Comparison of ENCODE assay signal across 11 cellular contexts in the genomic region with DNA sequence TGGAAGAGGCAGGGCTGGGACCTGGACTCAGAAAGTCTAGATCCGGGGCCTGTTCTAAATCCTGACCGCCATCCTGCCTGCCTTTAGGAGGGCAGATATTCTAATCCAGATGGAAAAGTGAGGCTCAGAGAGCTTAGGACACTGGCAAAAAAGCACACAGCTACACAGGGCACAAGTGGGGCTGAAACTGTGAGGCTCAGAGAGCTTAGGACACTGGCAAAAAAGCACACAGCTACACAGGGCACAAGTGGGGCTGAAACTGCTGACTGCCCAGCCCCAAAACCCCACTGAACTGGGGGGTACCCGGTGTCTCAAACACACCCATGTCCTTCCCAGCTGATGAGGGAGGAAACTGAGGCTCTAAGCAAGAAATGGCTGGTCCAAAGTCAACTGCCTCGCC. TPM values are rescaled to one million over a fixed set of nuclear protein-coding genes. Genes with fewer than 3 reads are reported as not detected.
DNase-seq lines count a peak whose midpoint lies in the region; ATAC-seq and TF ChIP-seq lines count a peak whose summit lies in the region.
"Had no signal": no experiment of that assay in that cellular context is flagged by ENCODE, and none has a peak within 500 bp of the region (broad histone marks: within the 10 kb centered on the region; RNA-seq: fewer than 3 reads in every experiment).

No MANE protein-coding gene starts in this region.

- no peak for ATAC-seq in Right ventricle myocardium superior (ENCODE audit: poor library complexity)
- ATAC-seq in left ventricle myocardium superior: no peak
- no peak for ATAC-seq in lower lobe of right lung
- ATAC-seq in upper lobe of left lung (ENCODE audit: low FRiP score in 2 of 2): no peak

- peaks cover 8% of the 10 kb centered on the region for H3K36me3 ChIP-seq in brain microvascular endothelial cell (replicated peaks)
- H3K36me3 ChIP-seq in lower lobe of right lung: peaks cover 29% of the 10 kb centered on the region
- H3K36me3 ChIP-seq in upper lobe of left lung: peaks cover 6 to 21% (median 13%) of the 10 kb centered on the region in 4 donors

- H3K27ac ChIP-seq in brain microvascular endothelial cell (no peak overlapping the region), lower lobe of right lung (peak overlapping the region; percentile 99), upper lobe of left lung (peak overlapping the region; percentile 94 to 100 (median 99))

- TF ChIP-seq POLR2A in upper lobe of left lung (IDR thresholded peaks at IDR 0.05): no peak

- intact Hi-C loops in Right ventricle myocardium superior (cut with DNase I): no loop called here
- intact Hi-C loops in left ventricle myocardium superior (cut with micrococcal nuclease): no loop called here
- intact Hi-C loops in lower lobe of right lung (cut with DNase I): no loop called here

- CTCF ChIA-PET in HEK293T (lab: Yijun Ruan, JAX): no interaction called here

- H3K27me3 ChIP-seq in brain microvascular endothelial cell (replicated peaks) (no peaks in the 10 kb centered on the region), lower lobe of right lung (ENCODE audit: low read depth) (no peaks in the 10 kb centered on the region), upper lobe of left lung (no peaks in the 10 kb centered on the region)

- H3K4me3 ChIP-seq in brain microvascular endothelial cell (ENCODE audit: low read depth, low read length) (peak overlapping the region; percentile 100), lower lobe of right lung (peak overlapping the region; percentile 89), upper lobe of left lung (peak overlapping the region in 3 of 4 donors; percentile 77 to 90 (median 81))

- no peak for TF ChIP-seq EP300 in upper lobe of left lung (IDR thresholded peaks at IDR 0.05)

- in situ Hi-C loops in brain microvascular endothelial cell (cut with HindIII; ENCODE audit: low pct_ligation_motif_present, low sequenced_read_pairs): no loop called here

- WGBS in upper lobe of left lung, 2 donors: 93 to 100% methylated on average over 3 of the region's 4 CpGs

- peak; percentile 30 for DNase-seq in Right ventricle myocardium superior
- DNase-seq in left ventricle myocardium superior: no peak
- DNase-seq in brain microvascular endothelial cell: no peak
- no peak for DNase-seq in lower lobe of right lung
- DNase-seq in upper lobe of left lung: no peak
- no peak for DNase-seq in HEK293T (ENCODE audit: extremely low spot score)
- no peak for DNase-seq in NCI-H526 (lab: John Stamatoyannopoulos, UW)
- DNase-seq in activated gamma-delta T cell treated with Interleukin-2 at 50 U/mL for 16 hours: no peak
- DNase-seq: activated CD4-positive, alpha-beta T cell treated with anti-CD3 and anti-CD28 coated beads for 1 hour; C1 segment of cervical spinal cord; NCI-H526 treated with DMSO at 0.1 percent for 48 hours had no signal

- TF ChIP-seq CTCF in brain microvascular endothelial cell (IDR thresholded peaks at IDR 0.05; ENCODE audit: low read depth, low read length, missing control alignments) (no peak), lower lobe of right lung (IDR thresholded peaks at IDR 0.05) (no peak), upper lobe of left lung (IDR thresholded peaks at IDR 0.05) (no peak)

- H3K9me3 ChIP-seq in lower lobe of right lung (no peaks in the 10 kb centered on the region), upper lobe of left lung (no peaks in the 10 kb centered on the region)

- POLR2A ChIA-PET in HEK293T (lab: Yijun Ruan, JAX): interaction anchor here (1.4 to 3.5 kb wide), 3 partner anchors 11 to 62 kb away, joined by 3 to 26 read pairs (median 14); partner anchors contain the start of gene FUZ

- H3K4me1 ChIP-seq in lower lobe of right lung (peaks cover 32% of the 10 kb centered on the region), upper lobe of left lung (peaks cover 22 to 41% (median 33%) of the 10 kb centered on the region in 4 donors)

TF ChIP-seq in HEK293T, 16 proteins besides CTCF, POLR2A, EP300 and RAD21:
- no peak for TF ChIP-seq BHLHE40 (IDR thresholded peaks at IDR 0.05; ENCODE audit: borderline replicate concordance)
- no peak for TF ChIP-seq TARDBP (IDR thresholded peaks at IDR 0.05)
- no peak for TF ChIP-seq FOXK2 (IDR thresholded peaks at IDR 0.05)
- no peak for TF ChIP-seq FOXA1 (IDR thresholded peaks at IDR 0.05)
- TF ChIP-seq CTBP1 (IDR thresholded peaks at IDR 0.05; ENCODE audit: borderline replicate concordance): no peak
- TF ChIP-seq NFRKB (IDR thresholded peaks at IDR 0.05): no peak
- TF ChIP-seq SUZ12 (IDR thresholded peaks at IDR 0.05): no peak
- TF ChIP-seq FOXM1 (IDR thresholded peaks at IDR 0.05; ENCODE audit: borderline replicate concordance): no peak
- TF ChIP-seq L3MBTL2 (conservative IDR thresholded peaks at IDR 0.05): no peak
- TF ChIP-seq LEF1 (IDR thresholded peaks at IDR 0.05; ENCODE audit: borderline replicate concordance): no peak
- no peak for TF ChIP-seq ZNF384 (IDR thresholded peaks at IDR 0.05)
- TF ChIP-seq ELF4 (IDR thresholded peaks at IDR 0.05): no peak

RNA-seq across cellular contexts. Expression of gene AKT1S1, which starts 2.0 kb away (rescaled TPM):
- 35.0 TPM for total RNA-seq in Right ventricle myocardium superior
- 41.2 TPM for total RNA-seq in left ventricle myocardium superior
- 29.7 TPM for total RNA-seq in lower lobe of right lung
- 10 to 100 TPM; 11.8 to 35.5 (median 25.7) TPM for total RNA-seq in upper lobe of left lung

RNA-seq across cellular contexts. Expression of gene TBC1D17, which starts 2.3 kb away (rescaled TPM):
- total RNA-seq in Right ventricle myocardium superior (46.0 TPM), left ventricle myocardium superior (47.7 TPM), lower lobe of right lung (53.1 TPM), upper lobe of left lung (100 to 1,000 TPM in 1 of 6 donors, 10 to 100 TPM in 5; 22.9 to 140 (median 61.2) TPM)

RNA-seq across cellular contexts. Expression of gene PNKP, which starts 7.8 kb away (rescaled TPM):
- total RNA-seq in Right ventricle myocardium superior (36.3 TPM), left ventricle myocardium superior (39.1 TPM), lower lobe of right lung (78.0 TPM), upper lobe of left lung (100 to 1,000 TPM in 2 of 6 donors, 10 to 100 TPM in 4; 47.6 to 321 (median 88.6) TPM)

RNA-seq across cellular contexts. Expression of gene IL4I1, which starts 21.5 kb away (rescaled TPM):
- total RNA-seq in Right ventricle myocardium superior (not detected), left ventricle myocardium superior (not detected), lower lobe of right lung (1.6 TPM), upper lobe of left lung (1 to 10 TPM in 5 of 6 donors, under 1 TPM in 1; 0.44 to 7.3 (median 2.1) TPM)

RNA-seq across cellular contexts. Expression of gene PTOV1, which starts 24.2 kb away (rescaled TPM):
- total RNA-seq in Right ventricle myocardium superior (120 TPM), left ventricle myocardium superior (127 TPM), lower lobe of right lung (124 TPM), upper lobe of left lung (100 to 1,000 TPM in 3 of 6 donors, 10 to 100 TPM in 3; 60.2 to 136 (median 106) TPM)
